In genomic region chr5:168675883-168676408, GRCh38 we compare ENCODE assay signal across 8 cellular contexts.
"Had no signal": no experiment of that assay in that cellular context is flagged by ENCODE, and none has a peak within 500 bp of the region (broad histone marks: within the 10 kb centered on the region; RNA-seq: fewer than 3 reads in every experiment).

No MANE protein-coding gene starts in this region.

- H3K4me3 ChIP-seq: K562 had no signal

- ATAC-seq: HepG2, K562 had no signal

- FAIRE-seq: HepG2, K562 had no signal

- H3K27ac Mint-ChIP-seq: IgD-negative memory B cell had no signal

- H3K27ac ChIP-seq: HL-60, KMS-11 had no signal

- H3K4me3 Mint-ChIP-seq: IgD-negative memory B cell had no signal

- H3K36me3 Mint-ChIP-seq: IgD-negative memory B cell had no signal

- H3K4me2 ChIP-seq: KMS-11 had no signal

- H3K9ac ChIP-seq: KMS-11 had no signal

- H3K9me3 Mint-ChIP-seq: IgD-negative memory B cell had no signal

- DNase-seq: IMR-90, KBM-7, KG1 had no signal
